ENCODE assay signal across 10 cellular contexts in genomic region chr6:163356324-163356723, GRCh38.
A peak's percentile ranks its signal among the peaks of the same experiment; 100 is the strongest.
DNase-seq lines count a peak whose midpoint lies in the region; ATAC-seq and TF ChIP-seq lines count a peak whose summit lies in the region.
"Had no signal": no experiment of that assay in that cellular context is flagged by ENCODE, and none has a peak within 500 bp of the region (broad histone marks: within the 10 kb centered on the region; RNA-seq: fewer than 3 reads in every experiment).

No MANE protein-coding gene starts in this region.

- peaks cover 4% of the 10 kb centered on the region for H3K4me1 ChIP-seq in muscle layer of colon (ENCODE audit: insufficient read depth, low read length)
- H3K4me1 ChIP-seq: Peyer's patch had no signal

- no peak for ATAC-seq in GM21390 (IDR thresholded peaks at IDR 0.05; ENCODE audit: unreplicated experiment)

- no peak for TF ChIP-seq CTCF in AG04449 (IDR thresholded peaks at IDR 0.05; ENCODE audit: insufficient read depth, low read length, missing control alignments)
- no peak for TF ChIP-seq CTCF in GM10248 (IDR thresholded peaks at IDR 0.05; ENCODE audit: control extremely low read depth, extremely low read depth, low read depth, missing control alignments)

- H3K9me3 ChIP-seq in muscle layer of colon (ENCODE audit: low read length): no peaks in the 10 kb centered on the region
- H3K9me3 ChIP-seq: Peyer's patch had no signal

- CTCF ChIA-PET in AG04449 (lab: Yijun Ruan, JAX) (no interaction called here), GM10248 (lab: Yijun Ruan, JAX) (no interaction called here)

- H3K27ac ChIP-seq in muscle layer of colon (ENCODE audit: low read depth, low read length): peak overlapping the region; percentile 55

- POLR2A ChIA-PET in AG04449 (lab: Yijun Ruan, JAX): no interaction called here
- POLR2A ChIA-PET in GM10248 (lab: Yijun Ruan, JAX): no interaction called here

- no peaks in the 10 kb centered on the region for H3K36me3 ChIP-seq in muscle layer of colon (ENCODE audit: insufficient read depth, low read length)
- H3K36me3 ChIP-seq: Peyer's patch had no signal

- H3K9ac ChIP-seq in muscle layer of colon (ENCODE audit: low read length): no peak overlapping the region

- H3K27me3 ChIP-seq in muscle layer of colon (ENCODE audit: control insufficient read depth in 1 of 2, insufficient read depth in 2 of 2, low read length in 2 of 2): no peaks in the 10 kb centered on the region
- H3K27me3 ChIP-seq: Peyer's patch had no signal

- no peak overlapping the region for H3K4me3 ChIP-seq in AG04449 (ENCODE audit: low read depth, low read length)
- no peak overlapping the region for H3K4me3 ChIP-seq in muscle layer of colon (ENCODE audit: low read depth in 1 of 2, low read length in 2 of 2)
- H3K4me3 ChIP-seq: Peyer's patch had no signal

- DNase-seq in AG04449 (ENCODE audit: low read depth, low spot score) (peak; percentile 14), NOMO-1 (lab: John Stamatoyannopoulos, UW; ENCODE audit: unreplicated experiment in 2 of 2) (peak; percentile 42 to 47), epidermal melanocyte (ENCODE audit: insufficient read length, low spot score) (peak; percentile 34), NCI-H187 (lab: John Stamatoyannopoulos, UW) (no peak), GM10248 (ENCODE audit: extremely low spot score) (no peak)
- no peak for DNase-seq in stimulated activated CD4-positive, alpha-beta T cell treated with anti-CD3 and anti-CD28 coated beads, Interleukin-4, amount 100 ng/mL, for 4 hours
- DNase-seq: CD8-positive, alpha-beta memory T cell; Peyer's patch had no signal

Comparison
In these comparisons a context has a peak if more than half of its experiments do, and no peak if none do; other contexts are left out.
1. DNase-seq: peak in AG04449 (single experiment), NOMO-1 (2 of 2) and epidermal melanocyte (single experiment); none in NCI-H187 (0 of 2), GM10248 (single experiment) and stimulated activated CD4-positive, alpha-beta T cell treated with anti-CD3 and anti-CD28 coated beads, Interleukin-4, amount 100 ng/mL, for 4 hours (0 of 2).